Comparison of ENCODE assay signal across 8 cellular contexts in the genomic region with DNA sequence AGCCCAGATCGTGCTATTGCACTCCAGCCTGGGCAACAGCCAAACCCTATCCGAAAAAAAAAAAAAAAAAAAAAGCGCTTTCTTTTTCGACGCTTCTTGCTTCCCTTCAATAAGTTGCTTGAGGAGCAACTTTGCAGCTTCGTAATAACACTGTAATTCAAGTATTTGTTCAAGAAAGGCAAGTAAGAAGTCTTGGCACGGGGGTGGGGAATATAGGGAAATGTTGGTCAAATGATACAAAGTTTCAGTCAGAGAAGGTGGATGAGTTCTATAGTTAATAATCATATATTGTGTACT. TPM values are rescaled to one million over a fixed set of nuclear protein-coding genes. Genes with fewer than 3 reads are reported as not detected.
A peak's percentile ranks its signal among the peaks of the same experiment; 100 is the strongest.
DNase-seq lines count a peak whose midpoint lies in the region; ATAC-seq and TF ChIP-seq lines count a peak whose summit lies in the region.

No MANE protein-coding gene starts in this region.

- no peaks in the 10 kb centered on the region for H3K9me3 Mint-ChIP-seq in CD8-positive, alpha-beta T cell
- H3K9me3 Mint-ChIP-seq in endothelial cell (ENCODE audit: unreplicated experiment), result no peaks in the 10 kb centered on the region

- H3K23ac ChIP-seq in neuronal stem cell (ENCODE audit: low read depth, low read length, poor library complexity), result no peak overlapping the region

- H3K4me3 Mint-ChIP-seq in CD8-positive, alpha-beta T cell, result peak overlapping the region; percentile 98
- peak overlapping the region; percentile 94 for H3K4me3 Mint-ChIP-seq in endothelial cell (ENCODE audit: unreplicated experiment)

- peak overlapping the region; percentile 82 for H3K4me2 ChIP-seq in PC-3 (ENCODE audit: low read length)
- H3K4me2 ChIP-seq in neuronal stem cell (ENCODE audit: insufficient read depth, low read length, poor library complexity, severe bottlenecking), result peak overlapping the region; percentile 73

- intact Hi-C loops in CD8-positive, alpha-beta T cell (cut with DNase I, micrococcal nuclease), result loop anchor here (2.0 to 10.0 kb wide), 12 partner anchors 106 to 735 kb away; partner anchors contain the start of genes AHCYL1 (in 1 of the 2), ELAPOR1 (in 1 of the 2), GNAI3 (in 1 of the 2) and GSTM2 (in 1 of the 2)
- intact Hi-C loops in PC-3 (cut with micrococcal nuclease), result loop anchor here (5.0 kb wide), 1 partner anchor 55 kb away; the partner anchor contains the start of gene ATXN7L2

- no peaks in the 10 kb centered on the region for H3F3A ChIP-seq in PC-3 (ENCODE audit: low read length, unreplicated experiment)

- no peak overlapping the region for H2AK5ac ChIP-seq in neuronal stem cell (ENCODE audit: low read depth, low read length)

- peaks cover 53% of the 10 kb centered on the region for H3K79me2 ChIP-seq in PC-3 (ENCODE audit: low read length)

- no peaks in the 10 kb centered on the region for H3K27me3 Mint-ChIP-seq in CD8-positive, alpha-beta T cell (ENCODE audit: low read depth)
- H3K27me3 Mint-ChIP-seq in endothelial cell (ENCODE audit: unreplicated experiment), result no peaks in the 10 kb centered on the region

- BruUV-seq in PC-3 (replicated peaks; lab: Mats Ljungman, UMichigan), result no TSS peak

- H3K9me2 ChIP-seq in PC-3 (replicated peaks; ENCODE audit: low read length), result no peaks in the 10 kb centered on the region

- H3K27ac Mint-ChIP-seq in CD8-positive, alpha-beta T cell, result peak overlapping the region; percentile 99
- peak overlapping the region; percentile 76 for H3K27ac Mint-ChIP-seq in endothelial cell (ENCODE audit: unreplicated experiment)

- peaks cover 35% of the 10 kb centered on the region for H3K4me1 Mint-ChIP-seq in CD8-positive, alpha-beta T cell (ENCODE audit: low read depth)
- H3K4me1 Mint-ChIP-seq in endothelial cell (ENCODE audit: unreplicated experiment), result peaks cover 11% of the 10 kb centered on the region

- peaks cover 20% of the 10 kb centered on the region for H3K36me3 Mint-ChIP-seq in CD8-positive, alpha-beta T cell
- H3K36me3 Mint-ChIP-seq in endothelial cell (ENCODE audit: low read depth, unreplicated experiment), result no peaks in the 10 kb centered on the region

- H4K8ac ChIP-seq in neuronal stem cell (ENCODE audit: low read depth, low read length), result no peak overlapping the region

- no peak for DNase-seq in CD8-positive, alpha-beta T cell
- DNase-seq in PC-3, result no peak
- no peak for DNase-seq in endothelial cell (ENCODE audit: low spot score)
- no peak for DNase-seq in neuronal stem cell (ENCODE audit: low spot score)
- DNase-seq in NCI-H345 (lab: John Stamatoyannopoulos, UW), result no peak
- no peak for DNase-seq in GDM1 (lab: John Stamatoyannopoulos, UW)
- DNase-seq in AG08396 (ENCODE audit: low spot score), result no peak

- H3K27me3 ChIP-seq in CD8-positive, alpha-beta T cell (ENCODE audit: insufficient read depth, low read length), result no peaks in the 10 kb centered on the region
- H3K27me3 ChIP-seq in PC-3 (ENCODE audit: low read length) (no peaks in the 10 kb centered on the region), neuronal stem cell (ENCODE audit: control insufficient read depth in 3 of 3, insufficient read depth in 3 of 3, low read depth in 1 of 3, low read length in 3 of 3) (no peaks in the 10 kb centered on the region)

- H2AFZ ChIP-seq in PC-3 (ENCODE audit: low read length) (peak overlapping the region; percentile 82), neuronal stem cell (ENCODE audit: low read length) (peak overlapping the region; percentile 81)

- POLR2A ChIA-PET in CD8-positive, alpha-beta T cell (lab: Charles Lee), result interaction anchor here (3.9 kb wide), 1 partner anchor 56 kb away, joined by 30 read pairs; the partner anchor contains the start of gene ATXN7L2
- POLR2A ChIA-PET in PC-3 (lab: Charles Lee; ENCODE audit: unreplicated experiment), result interaction anchor here (0.6 kb wide), 1 partner anchor 10 kb away, joined by 21 read pairs; no protein-coding TSS in a partner anchor

- H3K36me3 ChIP-seq in CD8-positive, alpha-beta T cell (ENCODE audit: insufficient read depth, low read length), result no peaks in the 10 kb centered on the region
- H3K36me3 ChIP-seq in PC-3 (ENCODE audit: low read depth, low read length) (peaks cover 8% of the 10 kb centered on the region; the same call in 1 of the 2 replicates), neuronal stem cell (replicated peaks in 1 of 2; ENCODE audit: control insufficient read depth in 2 of 2, insufficient read depth in 2 of 2, low read length in 2 of 2) (peaks cover 0 to 2% of the 10 kb centered on the region in 2 donors)

- no CpG with 5 or more reads among the region's 7 CpGs for WGBS in neuronal stem cell (ENCODE audit: extremely low coverage in 2 of 2, insufficient read length in 2 of 2, insufficient replicate concordance in 1 of 2), 2 donors

- H3K4ac ChIP-seq in neuronal stem cell (ENCODE audit: low read length), result no peak overlapping the region

- H4K91ac ChIP-seq in neuronal stem cell (ENCODE audit: low read depth, low read length, poor library complexity), result no peak overlapping the region

- ATAC-seq in CD8-positive, alpha-beta T cell, result no peak
- ATAC-seq in PC-3 (no peak), HG03469 (IDR thresholded peaks at IDR 0.05; ENCODE audit: unreplicated experiment) (no peak)

- CTCF ChIA-PET in CD8-positive, alpha-beta T cell (lab: Charles Lee), result interaction anchor here (2.1 to 3.2 kb wide), 2 partner anchors 67 to 105 kb away, joined by 11 to 14 read pairs; partner anchors contain the start of gene CYB561D1
- CTCF ChIA-PET in PC-3 (lab: Charles Lee), result interaction anchor here (0.7 to 0.8 kb wide), 2 partner anchors 67 to 106 kb away, joined by 3 read pairs; partner anchors contain the start of gene CYB561D1

- TF ChIP-seq CTCF in CD8-positive, alpha-beta T cell (IDR thresholded peaks at IDR 0.05), result no peak
- TF ChIP-seq CTCF in PC-3 (conservative IDR thresholded peaks at IDR 0.05; ENCODE audit: low read depth, low read length) (no peak), endothelial cell (IDR thresholded peaks at IDR 0.05; ENCODE audit: unreplicated experiment) (no peak)

- peak overlapping the region; percentile 80 for H3K27ac ChIP-seq in CD8-positive, alpha-beta T cell (ENCODE audit: low read depth, low read length)
- H3K27ac ChIP-seq in PC-3 (ENCODE audit: low read length) (peak overlapping the region; percentile 88), neuronal stem cell (replicated peaks; ENCODE audit: low read length) (no peak overlapping the region)

- peaks cover 9% of the 10 kb centered on the region for H3K79me1 ChIP-seq in neuronal stem cell (ENCODE audit: low read depth, low read length)

- no peak overlapping the region for H2BK120ac ChIP-seq in neuronal stem cell (ENCODE audit: low read depth, low read length)

- no peak overlapping the region for H2BK15ac ChIP-seq in neuronal stem cell (ENCODE audit: low read length)

- H3K4me1 ChIP-seq in CD8-positive, alpha-beta T cell (ENCODE audit: insufficient read depth, low read length), result peaks cover 34% of the 10 kb centered on the region
- peaks cover 23% of the 10 kb centered on the region for H3K4me1 ChIP-seq in PC-3 (ENCODE audit: insufficient read depth, low read length)
- peaks cover 2 to 11% of the 10 kb centered on the region in 2 donors for H3K4me1 ChIP-seq in neuronal stem cell (ENCODE audit: control insufficient read depth in 2 of 2, insufficient read depth in 1 of 2, low read depth in 1 of 2, low read length in 2 of 2)

- H4K20me1 ChIP-seq in PC-3 (ENCODE audit: low read length), result peaks cover 23% of the 10 kb centered on the region

- H3K9me3 ChIP-seq in CD8-positive, alpha-beta T cell (ENCODE audit: low read length), result no peaks in the 10 kb centered on the region
- no peaks in the 10 kb centered on the region for H3K9me3 ChIP-seq in PC-3 (ENCODE audit: low read length)
- no peaks in the 10 kb centered on the region for H3K9me3 ChIP-seq in neuronal stem cell (replicated peaks in 1 of 2; ENCODE audit: control insufficient read depth in 2 of 2, insufficient read depth in 1 of 2, low read depth in 1 of 2, low read length in 2 of 2)

- H3K18ac ChIP-seq in neuronal stem cell (ENCODE audit: low read length), result no peak overlapping the region

- H3K14ac ChIP-seq in neuronal stem cell (ENCODE audit: low read length), result no peak overlapping the region

- H3K4me3 ChIP-seq in CD8-positive, alpha-beta T cell (ENCODE audit: low read depth, low read length), result peak overlapping the region; percentile 83
- peak overlapping the region; percentile 97 for H3K4me3 ChIP-seq in PC-3 (ENCODE audit: low read length)
- peak overlapping the region; percentile 81 to 84 for H3K4me3 ChIP-seq in neuronal stem cell (ENCODE audit: low read length in 2 of 2)

- peak overlapping the region; percentile 93 for H3K9ac ChIP-seq in PC-3 (ENCODE audit: low read length)
- H3K9ac ChIP-seq in neuronal stem cell (ENCODE audit: low read depth, low read length, poor library complexity), result no peak overlapping the region

- H2BK5ac ChIP-seq in neuronal stem cell (ENCODE audit: low read length), result no peak overlapping the region

- no peak overlapping the region for H2BK12ac ChIP-seq in neuronal stem cell (ENCODE audit: low read length)

RNA-seq across cellular contexts. Expression of gene PSMA5, which starts 0.9 kb away (rescaled TPM):
- total RNA-seq in CD8-positive, alpha-beta T cell, result 10 to 100 TPM; 30.9 to 32.6 TPM
- total RNA-seq in PC-3 (2014; rRNA removed) (84.1 and 86.9 TPM in 2 replicates), endothelial cell (ENCODE audit: unreplicated experiment) (84.9 TPM)
- 55.7 TPM for polyA plus RNA-seq in neuronal stem cell (2013, experiment 1 of 2)
- polyA plus RNA-seq in neuronal stem cell (2013, experiment 2 of 2), result 55.9 TPM

RNA-seq across cellular contexts. Expression of gene SORT1, which starts 29.4 kb away (rescaled TPM):
- total RNA-seq in CD8-positive, alpha-beta T cell, result under 1 TPM; 0.61 to 0.73 TPM
- total RNA-seq in PC-3 (2014; rRNA removed) (9.2 and 14.3 TPM in 2 replicates), endothelial cell (ENCODE audit: unreplicated experiment) (49.0 TPM)
- 21.1 TPM for polyA plus RNA-seq in neuronal stem cell (2013, experiment 1 of 2)
- polyA plus RNA-seq in neuronal stem cell (2013, experiment 2 of 2), result 21.2 TPM

RNA-seq across cellular contexts. Expression of gene SYPL2, which starts 39.2 kb away (rescaled TPM):
- not detected for total RNA-seq in CD8-positive, alpha-beta T cell
- total RNA-seq in PC-3 (2014; rRNA removed) (not detected in 2 replicates), endothelial cell (ENCODE audit: unreplicated experiment) (not detected)
- polyA plus RNA-seq in neuronal stem cell (2013, experiment 1 of 2), result not detected
- polyA plus RNA-seq in neuronal stem cell (2013, experiment 2 of 2), result not detected

RNA-seq across cellular contexts. Expression of gene ATXN7L2, which starts 56.6 kb away (rescaled TPM):
- 10 to 100 TPM; 16.8 to 19.4 TPM for total RNA-seq in CD8-positive, alpha-beta T cell
- total RNA-seq in PC-3 (2014; rRNA removed) (9.2 and 9.4 TPM in 2 replicates), endothelial cell (ENCODE audit: unreplicated experiment) (3.2 TPM)
- 11.1 TPM for polyA plus RNA-seq in neuronal stem cell (2013, experiment 1 of 2)
- polyA plus RNA-seq in neuronal stem cell (2013, experiment 2 of 2), result 10.8 TPM
